In genomic region chr2:212027681-212028628, GRCh38 we compare ENCODE assay signal across 2 cellular contexts.
TF ChIP-seq lines count a peak whose summit lies in the region.

No MANE protein-coding gene starts in this region.

TF ChIP-seq in SK-N-SH, 30 proteins besides CTCF, POLR2A, EP300 and RAD21 (continued from another document):
- TF ChIP-seq NRF1 (IDR thresholded peaks at IDR 0.05; ENCODE audit: low read depth, low read length) (no peak), YY1 (IDR thresholded peaks at IDR 0.05; ENCODE audit: low read depth) (no peak), RFX5 (IDR thresholded peaks at IDR 0.05; ENCODE audit: low read length) (no peak), FOSL2 (IDR thresholded peaks at IDR 0.05; ENCODE audit: borderline replicate concordance, low read depth) (no peak), TAF1 (IDR thresholded peaks at IDR 0.05; ENCODE audit: borderline replicate concordance, low read depth, low read length) (no peak), SIN3A (IDR thresholded peaks at IDR 0.05; ENCODE audit: borderline replicate concordance, low read depth, low read length) (no peak)
- TF ChIP-seq, protein P1, sequence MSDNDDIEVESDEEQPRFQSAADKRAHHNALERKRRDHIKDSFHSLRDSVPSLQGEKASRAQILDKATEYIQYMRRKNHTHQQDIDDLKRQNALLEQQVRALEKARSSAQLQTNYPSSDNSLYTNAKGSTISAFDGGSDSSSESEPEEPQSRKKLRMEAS (IDR thresholded peaks at IDR 0.05; ENCODE audit: low read depth) = no peak

TF ChIP-seq in GM12878, 131 proteins besides CTCF, POLR2A, EP300 and RAD21 (continued from another document):
- TF ChIP-seq JUNB (IDR thresholded peaks at IDR 0.05) (peak; percentile 28; the same call in 1 of the 2 replicates), CREM (IDR thresholded peaks at IDR 0.05; ENCODE audit: low read depth) (peak; percentile 50; the same call in 1 of the 2 replicates), ETV6 (conservative IDR thresholded peaks at IDR 0.05 in 1 of 2, IDR thresholded peaks at IDR 0.05 in 1 of 2; ENCODE audit: borderline replicate concordance in 1 of 2, low read depth in 1 of 2) (0 out of 4 replicates have a peak, but pooled peaks of 1 of the 2 experiments have one; percentile 49), NFYA (IDR thresholded peaks at IDR 0.05; ENCODE audit: borderline replicate concordance, low read depth, low read length) (no peak), SUPT20H (IDR thresholded peaks at IDR 0.05; ENCODE audit: borderline replicate concordance, control insufficient read depth, low read depth, low read length) (no peak), POLR2AphosphoS5 (IDR thresholded peaks at IDR 0.05; ENCODE audit: low read length) (no peak)
- TF ChIP-seq, protein P2, sequence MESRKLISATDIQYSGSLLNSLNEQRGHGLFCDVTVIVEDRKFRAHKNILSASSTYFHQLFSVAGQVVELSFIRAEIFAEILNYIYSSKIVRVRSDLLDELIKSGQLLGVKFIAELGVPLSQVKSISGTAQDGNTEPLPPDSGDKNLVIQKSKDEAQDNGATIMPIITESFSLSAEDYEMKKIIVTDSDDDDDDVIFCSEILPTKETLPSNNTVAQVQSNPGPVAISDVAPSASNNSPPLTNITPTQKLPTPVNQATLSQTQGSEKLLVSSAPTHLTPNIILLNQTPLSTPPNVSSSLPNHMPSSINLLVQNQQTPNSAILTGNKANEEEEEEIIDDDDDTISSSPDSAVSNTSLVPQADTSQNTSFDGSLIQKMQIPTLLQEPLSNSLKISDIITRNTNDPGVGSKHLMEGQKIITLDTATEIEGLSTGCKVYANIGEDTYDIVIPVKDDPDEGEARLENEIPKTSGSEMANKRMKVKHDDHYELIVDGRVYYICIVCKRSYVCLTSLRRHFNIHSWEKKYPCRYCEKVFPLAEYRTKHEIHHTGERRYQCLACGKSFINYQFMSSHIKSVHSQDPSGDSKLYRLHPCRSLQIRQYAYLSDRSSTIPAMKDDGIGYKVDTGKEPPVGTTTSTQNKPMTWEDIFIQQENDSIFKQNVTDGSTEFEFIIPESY (IDR thresholded peaks at IDR 0.05) = no peak
- TF ChIP-seq, protein P3, sequence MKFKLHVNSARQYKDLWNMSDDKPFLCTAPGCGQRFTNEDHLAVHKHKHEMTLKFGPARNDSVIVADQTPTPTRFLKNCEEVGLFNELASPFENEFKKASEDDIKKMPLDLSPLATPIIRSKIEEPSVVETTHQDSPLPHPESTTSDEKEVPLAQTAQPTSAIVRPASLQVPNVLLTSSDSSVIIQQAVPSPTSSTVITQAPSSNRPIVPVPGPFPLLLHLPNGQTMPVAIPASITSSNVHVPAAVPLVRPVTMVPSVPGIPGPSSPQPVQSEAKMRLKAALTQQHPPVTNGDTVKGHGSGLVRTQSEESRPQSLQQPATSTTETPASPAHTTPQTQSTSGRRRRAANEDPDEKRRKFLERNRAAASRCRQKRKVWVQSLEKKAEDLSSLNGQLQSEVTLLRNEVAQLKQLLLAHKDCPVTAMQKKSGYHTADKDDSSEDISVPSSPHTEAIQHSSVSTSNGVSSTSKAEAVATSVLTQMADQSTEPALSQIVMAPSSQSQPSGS (IDR thresholded peaks at IDR 0.05; ENCODE audit: low read length) = no peak
